ENCODE assay signal across 28 cellular contexts in the genomic region with DNA sequence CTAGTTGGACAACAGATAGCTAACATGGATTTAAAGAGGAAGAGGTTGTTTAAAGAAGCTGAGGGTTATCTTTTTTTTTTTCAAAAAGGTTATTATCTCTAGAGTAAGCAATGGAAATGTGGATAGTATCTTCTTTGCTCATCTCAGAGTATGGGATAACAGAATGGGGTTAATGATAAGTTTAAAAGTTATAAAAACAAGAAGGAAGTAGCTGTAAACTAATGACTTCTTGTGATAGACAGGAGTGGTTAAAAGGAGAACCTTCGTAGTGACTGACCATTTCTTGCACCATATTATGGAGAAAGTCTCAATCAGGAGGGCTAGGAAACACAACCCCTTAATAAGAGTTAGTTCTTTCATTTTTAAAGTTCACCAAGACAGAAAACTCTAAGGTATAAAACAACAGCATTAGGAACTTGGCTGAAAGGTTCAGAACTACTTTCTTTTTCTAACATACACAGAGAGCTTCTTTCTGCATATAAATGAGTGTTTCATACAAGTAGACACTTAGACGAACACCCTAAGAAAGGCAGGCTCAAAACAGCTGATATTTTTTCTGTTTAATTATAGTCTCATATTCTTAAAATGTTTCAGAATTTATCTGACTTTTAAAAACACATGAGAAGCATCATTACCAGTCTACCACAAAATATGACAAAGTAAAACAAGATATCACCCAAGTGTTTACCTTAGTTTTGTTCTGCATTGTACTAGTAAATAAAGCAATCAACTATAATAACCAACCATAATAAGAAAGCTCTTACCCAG.
DNase-seq lines count a peak whose midpoint lies in the region; ATAC-seq, FAIRE-seq and TF ChIP-seq lines count a peak whose summit lies in the region.
"Had no signal": no experiment of that assay in that cellular context is flagged by ENCODE, and none has a peak within 500 bp of the region (broad histone marks: within the 10 kb centered on the region; RNA-seq: fewer than 3 reads in every experiment).

No MANE protein-coding gene starts in this region.

- H3K36me3 Mint-ChIP-seq in osteocyte (ENCODE audit: unreplicated experiment): peaks cover 3% of the 10 kb centered on the region
- H3K36me3 Mint-ChIP-seq: memory B cell; stimulated activated effector memory CD8-positive, alpha-beta T cell treated with anti-CD3 and anti-CD28 coated beads, Interleukin-12 subunit alpha, Interleukin-12 subunit beta, amount 100 ng/mL, for 72 hours had no signal

- intact Hi-C loops in cardiac septum (cut with DNase I): no loop called here

- peaks cover 18% of the 10 kb centered on the region for H3K4me1 Mint-ChIP-seq in osteocyte (ENCODE audit: unreplicated experiment)
- H3K4me1 Mint-ChIP-seq: activated CD4-positive, alpha-beta memory T cell treated with anti-CD3 and anti-CD28 coated beads, Interleukin-2, amount 10 ng/mL, durations not matched to agents 7 days and 5 days; central memory CD8-positive, alpha-beta T cell; memory B cell; stimulated activated effector memory CD8-positive, alpha-beta T cell treated with anti-CD3 and anti-CD28 coated beads, Interleukin-12 subunit alpha, Interleukin-12 subunit beta, amount 100 ng/mL, for 72 hours had no signal

- H3K27me3 ChIP-seq in cardiac muscle cell (no peaks in the 10 kb centered on the region), bronchial epithelial cell (ENCODE audit: control insufficient read depth, insufficient read depth, low read length) (no peaks in the 10 kb centered on the region)
- H3K27me3 ChIP-seq: adrenal gland, BE2C, suprapubic skin, uterus had no signal

- FAIRE-seq in bronchial epithelial cell (lab: Jason Lieb, UNC): no peak
- FAIRE-seq: A549, HepG2 had no signal

- H3K27me3 Mint-ChIP-seq in osteocyte (ENCODE audit: unreplicated experiment): no peaks in the 10 kb centered on the region
- H3K27me3 Mint-ChIP-seq: activated CD4-positive, alpha-beta memory T cell treated with anti-CD3 and anti-CD28 coated beads, Interleukin-2, amount 10 ng/mL, durations not matched to agents 7 days and 5 days; central memory CD8-positive, alpha-beta T cell had no signal

- no peaks in the 10 kb centered on the region for H3K9me3 Mint-ChIP-seq in osteocyte (ENCODE audit: unreplicated experiment)
- H3K9me3 Mint-ChIP-seq: activated CD4-positive, alpha-beta memory T cell treated with anti-CD3 and anti-CD28 coated beads, Interleukin-2, amount 10 ng/mL, durations not matched to agents 7 days and 5 days; central memory CD8-positive, alpha-beta T cell; memory B cell; nephron progenitor cell; stimulated activated effector memory CD8-positive, alpha-beta T cell treated with anti-CD3 and anti-CD28 coated beads, Interleukin-12 subunit alpha, Interleukin-12 subunit beta, amount 100 ng/mL, for 72 hours had no signal

- TF ChIP-seq POLR2A in NB4 (IDR thresholded peaks at IDR 0.05; ENCODE audit: extremely low read depth, insufficient read length): no peak

- peak overlapping the region; percentile 37 for H3K27ac ChIP-seq in cardiac muscle cell
- H3K27ac ChIP-seq: A549, adrenal gland, suprapubic skin, uterus had no signal

- H3K4me3 ChIP-seq in cardiac muscle cell (no peak overlapping the region), NB4 (ENCODE audit: low read depth, low read length) (no peak overlapping the region), bronchial epithelial cell (ENCODE audit: low read depth, low read length) (no peak overlapping the region)
- H3K4me3 ChIP-seq: A549, suprapubic skin, uterus had no signal

- TF ChIP-seq CTCF in cardiac muscle cell (IDR thresholded peaks at IDR 0.05; ENCODE audit: low read depth, low read length) (no peak), NB4 (IDR thresholded peaks at IDR 0.05; ENCODE audit: low read depth, low read length) (no peak), bronchial epithelial cell (IDR thresholded peaks at IDR 0.05; ENCODE audit: insufficient read depth, low read length, severe bottlenecking) (no peak), osteocyte (IDR thresholded peaks at IDR 0.05) (no peak)

- no peak for ATAC-seq in GM21786 (IDR thresholded peaks at IDR 0.05; ENCODE audit: unreplicated experiment)
- no peak for ATAC-seq in GM21360 (IDR thresholded peaks at IDR 0.05; ENCODE audit: unreplicated experiment)
- ATAC-seq: A549; HCT116; HepG2; stimulated activated effector memory CD8-positive, alpha-beta T cell treated with anti-CD3 and anti-CD28 coated beads, Interleukin-12 subunit alpha, Interleukin-12 subunit beta, amount 100 ng/mL, for 72 hours had no signal

- H3K9me3 ChIP-seq in cardiac muscle cell (ENCODE audit: low read depth): no peaks in the 10 kb centered on the region
- H3K9me3 ChIP-seq: A549, adrenal gland, BE2C, suprapubic skin, uterus had no signal

- H3K4me3 Mint-ChIP-seq in osteocyte (ENCODE audit: unreplicated experiment): no peak overlapping the region
- H3K4me3 Mint-ChIP-seq: activated CD4-positive, alpha-beta memory T cell treated with anti-CD3 and anti-CD28 coated beads, Interleukin-2, amount 10 ng/mL, durations not matched to agents 7 days and 5 days; central memory CD8-positive, alpha-beta T cell; memory B cell; nephron progenitor cell; stimulated activated effector memory CD8-positive, alpha-beta T cell treated with anti-CD3 and anti-CD28 coated beads, Interleukin-12 subunit alpha, Interleukin-12 subunit beta, amount 100 ng/mL, for 72 hours had no signal

- DNase-seq in cardiac muscle cell (ENCODE audit: low read depth in 1 of 2, low spot score in 1 of 2): no peak
- DNase-seq in cardiac septum (ENCODE audit: low spot score): no peak
- DNase-seq in NB4 (ENCODE audit: low read depth): peak; percentile 22
- DNase-seq in bronchial epithelial cell (ENCODE audit: low read depth): peak; percentile 18
- DNase-seq in osteocyte (ENCODE audit: extremely low spot score, unreplicated experiment): no peak
- DNase-seq in activated naive CD4-positive, alpha-beta T cell treated with anti-CD3 and anti-CD28 coated beads, Interleukin-2, amount 50 U/mL, for 16 hours: no peak
- DNase-seq: activated CD4-positive, alpha-beta memory T cell treated with anti-CD3 and anti-CD28 coated beads, Interleukin-2, amount 10 ng/mL, durations not matched to agents 7 days and 5 days; activated CD4-positive, CD25-positive, alpha-beta regulatory T cell; activated gamma-delta T cell treated with Interleukin-2 at 50 U/mL for 16 hours; activated T-cell treated with anti-CD3 and anti-CD28 coated beads for 4 hours; adrenal gland; BE2C; COR-L47; NCI-H1105; NCI-H2029 treated with DMSO at 0.1 percent for 48 hours; nephron progenitor cell; posterior cingulate gyrus; T-helper 1 cell; uterus had no signal

- peaks cover 53% of the 10 kb centered on the region for H3K4me1 ChIP-seq in cardiac muscle cell (ENCODE audit: low read depth)
- H3K4me1 ChIP-seq: A549, uterus had no signal

- peaks cover 3% of the 10 kb centered on the region for H3K36me3 ChIP-seq in cardiac muscle cell
- no peaks in the 10 kb centered on the region for H3K36me3 ChIP-seq in bronchial epithelial cell (ENCODE audit: control insufficient read depth, insufficient read depth, low read length)
- H3K36me3 ChIP-seq: adrenal gland, BE2C, suprapubic skin, uterus had no signal

- peak overlapping the region; percentile 1 for H3K27ac Mint-ChIP-seq in osteocyte (ENCODE audit: unreplicated experiment)
- H3K27ac Mint-ChIP-seq: activated CD4-positive, alpha-beta memory T cell treated with anti-CD3 and anti-CD28 coated beads, Interleukin-2, amount 10 ng/mL, durations not matched to agents 7 days and 5 days; memory B cell; nephron progenitor cell; stimulated activated effector memory CD8-positive, alpha-beta T cell treated with anti-CD3 and anti-CD28 coated beads, Interleukin-12 subunit alpha, Interleukin-12 subunit beta, amount 100 ng/mL, for 72 hours had no signal

Comparison
In these comparisons a context has a peak if more than half of its experiments do, and no peak if none do; other contexts are left out.
1. DNase-seq: peak in NB4 (single experiment) and bronchial epithelial cell (single experiment); none in cardiac muscle cell (0 of 2), cardiac septum (single experiment), osteocyte (single experiment) and activated naive CD4-positive, alpha-beta T cell treated with anti-CD3 and anti-CD28 coated beads, Interleukin-2, amount 50 U/mL, for 16 hours (single experiment).